In the genomic region with DNA sequence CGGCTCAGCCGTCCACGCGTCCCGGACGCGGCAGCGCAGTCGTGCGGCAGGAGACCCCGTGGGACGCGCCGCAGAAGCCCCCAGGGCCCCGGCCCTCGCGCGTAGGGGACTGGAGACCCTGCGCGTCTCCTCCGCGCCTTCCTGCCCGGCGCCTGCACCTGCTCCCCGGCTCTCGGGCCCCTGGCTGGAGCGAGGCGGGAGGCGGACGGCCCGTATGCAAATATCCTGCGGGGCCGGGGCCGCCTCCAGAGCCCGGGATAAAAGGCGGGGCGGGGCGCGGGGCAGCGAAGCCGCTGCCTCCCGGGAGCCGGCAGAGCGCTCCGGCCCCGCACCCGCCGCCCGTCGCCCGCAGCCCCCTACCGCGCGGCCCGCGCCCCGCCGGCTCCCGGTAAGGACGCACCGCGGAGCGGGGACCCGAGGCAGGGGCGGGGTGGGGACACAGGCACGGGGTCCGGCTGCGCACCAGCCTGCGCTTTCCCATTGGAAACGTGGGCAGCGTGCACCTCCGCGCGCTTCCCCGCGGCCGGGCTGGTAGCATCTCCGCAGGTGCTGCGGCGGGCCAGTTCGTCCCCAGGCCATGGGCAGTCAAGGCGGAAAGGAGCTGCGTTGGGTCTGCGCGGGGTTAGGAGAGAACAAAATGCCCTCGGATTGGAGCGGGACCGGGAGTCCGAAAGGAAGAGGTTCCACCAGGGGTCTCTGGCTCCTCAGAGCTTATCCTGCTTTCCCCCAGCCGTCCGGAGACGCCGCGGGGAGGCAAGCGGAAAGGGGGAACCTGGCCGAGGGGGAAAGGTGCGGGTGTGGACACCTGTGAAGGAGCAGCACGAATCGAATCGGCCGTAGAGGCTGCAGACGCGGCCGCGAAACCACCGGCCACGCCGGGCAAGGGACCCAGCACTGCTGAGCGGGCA, we compare ENCODE assay signal across 8 cellular contexts. TPM values are rescaled to one million over a fixed set of nuclear protein-coding genes. Genes with fewer than 3 reads are reported as not detected.
A peak's percentile ranks its signal among the peaks of the same experiment; 100 is the strongest.
DNase-seq lines count a peak whose midpoint lies in the region; ATAC-seq lines count a peak whose summit lies in the region.

A gene with protein sequence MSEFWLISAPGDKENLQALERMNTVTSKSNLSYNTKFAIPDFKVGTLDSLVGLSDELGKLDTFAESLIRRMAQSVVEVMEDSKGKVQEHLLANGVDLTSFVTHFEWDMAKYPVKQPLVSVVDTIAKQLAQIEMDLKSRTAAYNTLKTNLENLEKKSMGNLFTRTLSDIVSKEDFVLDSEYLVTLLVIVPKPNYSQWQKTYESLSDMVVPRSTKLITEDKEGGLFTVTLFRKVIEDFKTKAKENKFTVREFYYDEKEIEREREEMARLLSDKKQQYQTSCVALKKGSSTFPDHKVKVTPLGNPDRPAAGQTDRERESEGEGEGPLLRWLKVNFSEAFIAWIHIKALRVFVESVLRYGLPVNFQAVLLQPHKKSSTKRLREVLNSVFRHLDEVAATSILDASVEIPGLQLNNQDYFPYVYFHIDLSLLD (plus strand): TSS at position 287 of the 908 bp plus-strand sequence. CDS start 1,220 bp downstream, outside the sequence.

- H3K27me3 Mint-ChIP-seq in activated T-helper 1 cell treated with anti-CD3 and anti-CD28 coated beads, Interleukin-12 subunit alpha, Interleukin-12 subunit beta, Interleukin-2, Interleukin-4 antibody, amounts not matched to agents 30 ng/mL and 10 ng/mL and 1 ng/mL, durations not matched to agents 14 hours and 24 hours and 36 hours (ENCODE audit: insufficient read depth) = peaks cover 75% of the 10 kb centered on the region
- H3K27me3 Mint-ChIP-seq in stimulated activated memory B cell treated with anti-CD40 and anti-IgM and Interleukin-4, amounts not matched to agents 10 μg/mL and 1 μg/mL and 100 μg/mL, for 72 hours = peaks cover 50% of the 10 kb centered on the region

- H3K36me3 Mint-ChIP-seq in activated T-helper 1 cell treated with anti-CD3 and anti-CD28 coated beads, Interleukin-12 subunit alpha, Interleukin-12 subunit beta, Interleukin-2, Interleukin-4 antibody, amounts not matched to agents 30 ng/mL and 10 ng/mL and 1 ng/mL, durations not matched to agents 14 hours and 24 hours and 36 hours (ENCODE audit: low read depth) = no peaks in the 10 kb centered on the region
- no peaks in the 10 kb centered on the region for H3K36me3 Mint-ChIP-seq in stimulated activated memory B cell treated with anti-CD40 and anti-IgM and Interleukin-4, amounts not matched to agents 10 μg/mL and 1 μg/mL and 100 μg/mL, for 72 hours

- H3K36me3 ChIP-seq in iPS-15b (ENCODE audit: control insufficient read depth, insufficient read depth, low read length) = no peaks in the 10 kb centered on the region

- no peak within 1 kb of the TSS for H3K27ac Mint-ChIP-seq in activated T-helper 1 cell treated with anti-CD3 and anti-CD28 coated beads, Interleukin-12 subunit alpha, Interleukin-12 subunit beta, Interleukin-2, Interleukin-4 antibody, amounts not matched to agents 30 ng/mL and 10 ng/mL and 1 ng/mL, durations not matched to agents 14 hours and 24 hours and 36 hours
- H3K27ac Mint-ChIP-seq in stimulated activated memory B cell treated with anti-CD40 and anti-IgM and Interleukin-4, amounts not matched to agents 10 μg/mL and 1 μg/mL and 100 μg/mL, for 72 hours = no peak within 1 kb of the TSS

- no peaks in the 10 kb centered on the region for H3K9me3 ChIP-seq in iPS-15b (ENCODE audit: control insufficient read depth, insufficient read depth, low read length)

- no peak within 1 kb of the TSS for H3K9ac ChIP-seq in iPS-15b (ENCODE audit: low read depth, low read length)

- peaks cover 57% of the 10 kb centered on the region for H3K27me3 ChIP-seq in iPS-15b (ENCODE audit: control insufficient read depth, insufficient read depth, low read length)

- intact Hi-C loops in activated T-helper 1 cell treated with anti-CD3 and anti-CD28 coated beads, Interleukin-12 subunit alpha, Interleukin-12 subunit beta, Interleukin-2, Interleukin-4 antibody, amounts not matched to agents 30 ng/mL and 10 ng/mL and 1 ng/mL, durations not matched to agents 14 hours and 24 hours and 36 hours (cut with micrococcal nuclease) = no loop called here

- H3K4me3 Mint-ChIP-seq in activated T-helper 1 cell treated with anti-CD3 and anti-CD28 coated beads, Interleukin-12 subunit alpha, Interleukin-12 subunit beta, Interleukin-2, Interleukin-4 antibody, amounts not matched to agents 30 ng/mL and 10 ng/mL and 1 ng/mL, durations not matched to agents 14 hours and 24 hours and 36 hours = peak within 1 kb of the TSS; percentile 28
- peak within 1 kb of the TSS; percentile 79 for H3K4me3 Mint-ChIP-seq in stimulated activated memory B cell treated with anti-CD40 and anti-IgM and Interleukin-4, amounts not matched to agents 10 μg/mL and 1 μg/mL and 100 μg/mL, for 72 hours

- no peaks in the 10 kb centered on the region for H3K4me1 ChIP-seq in iPS-15b (ENCODE audit: control insufficient read depth, insufficient read depth, low read length)

- ATAC-seq in GM19025 (IDR thresholded peaks at IDR 0.05; ENCODE audit: low read depth, unreplicated experiment) (peak; percentile 86), HG03520 (IDR thresholded peaks at IDR 0.05; ENCODE audit: unreplicated experiment) (peak; percentile 74)
- ATAC-seq in stimulated activated memory B cell treated with anti-CD40 and anti-IgM and Interleukin-4, amounts not matched to agents 10 μg/mL and 1 μg/mL and 100 μg/mL, for 72 hours = peak; percentile 78

- peak within 1 kb of the TSS; percentile 62 for H3K4me3 ChIP-seq in iPS-15b (ENCODE audit: low read depth, low read length)

- DNase-seq in COLO668 (lab: John Stamatoyannopoulos, UW; ENCODE audit: unreplicated experiment) = peak; percentile 92
- DNase-seq in activated T-helper 1 cell treated with anti-CD3 and anti-CD28 coated beads, Interleukin-12 subunit alpha, Interleukin-12 subunit beta, Interleukin-2, Interleukin-4 antibody, amounts not matched to agents 30 ng/mL and 10 ng/mL and 1 ng/mL, durations not matched to agents 14 hours and 24 hours and 36 hours (ENCODE audit: low spot score) = no peak
- DNase-seq in effector CD8-positive, alpha-beta T cell (lab: John Stamatoyannopoulos, UW) = no peak
- no peak for DNase-seq in A172 (ENCODE audit: low spot score)

- no peaks in the 10 kb centered on the region for H3K4me1 Mint-ChIP-seq in activated T-helper 1 cell treated with anti-CD3 and anti-CD28 coated beads, Interleukin-12 subunit alpha, Interleukin-12 subunit beta, Interleukin-2, Interleukin-4 antibody, amounts not matched to agents 30 ng/mL and 10 ng/mL and 1 ng/mL, durations not matched to agents 14 hours and 24 hours and 36 hours (ENCODE audit: low read depth)
- H3K4me1 Mint-ChIP-seq in stimulated activated memory B cell treated with anti-CD40 and anti-IgM and Interleukin-4, amounts not matched to agents 10 μg/mL and 1 μg/mL and 100 μg/mL, for 72 hours = peaks cover 20% of the 10 kb centered on the region

- no peaks in the 10 kb centered on the region for H3K9me3 Mint-ChIP-seq in activated T-helper 1 cell treated with anti-CD3 and anti-CD28 coated beads, Interleukin-12 subunit alpha, Interleukin-12 subunit beta, Interleukin-2, Interleukin-4 antibody, amounts not matched to agents 30 ng/mL and 10 ng/mL and 1 ng/mL, durations not matched to agents 14 hours and 24 hours and 36 hours
- no peaks in the 10 kb centered on the region for H3K9me3 Mint-ChIP-seq in stimulated activated memory B cell treated with anti-CD40 and anti-IgM and Interleukin-4, amounts not matched to agents 10 μg/mL and 1 μg/mL and 100 μg/mL, for 72 hours

RNA-seq across cellular contexts. Expression of the gene that starts here (rescaled TPM):
- total RNA-seq in activated T-helper 1 cell treated with anti-CD3 and anti-CD28 coated beads, Interleukin-12 subunit alpha, Interleukin-12 subunit beta, Interleukin-2, Interleukin-4 antibody, amounts not matched to agents 30 ng/mL and 10 ng/mL and 1 ng/mL, durations not matched to agents 14 hours and 24 hours and 36 hours = 0.05 and 0.24 TPM in 2 replicates
- total RNA-seq in A172 (2014; rRNA removed; shearing (Covaris generic)) = 0.14 and 0.16 TPM in 2 replicates
